10 cellular contexts compared by ENCODE assay signal in genomic region chr17:63694229-63694973, GRCh38. TPM values are rescaled to one million over a fixed set of nuclear protein-coding genes. Genes with fewer than 3 reads are reported as not detected.
DNase-seq lines count a peak whose midpoint lies in the region; ATAC-seq lines count a peak whose summit lies in the region.
"Had no signal": no experiment of that assay in that cellular context is flagged by ENCODE, and none has a peak within 500 bp of the region (broad histone marks: within the 10 kb centered on the region; RNA-seq: fewer than 3 reads in every experiment).

No MANE protein-coding gene starts in this region.

- H3K36me3 ChIP-seq in HUES6 (ENCODE audit: control insufficient read depth, insufficient read depth, low read length), result peaks cover 60% of the 10 kb centered on the region
- H3K36me3 ChIP-seq in naive thymus-derived CD4-positive, alpha-beta T cell (ENCODE audit: control insufficient read depth in 2 of 3, insufficient read depth in 3 of 3, low read length in 3 of 3), result peaks cover 6 to 76% (median 34%) of the 10 kb centered on the region in 3 experiments

- H3K4me3 Mint-ChIP-seq in activated CD8-positive, alpha-beta T cell treated with anti-CD3 and anti-CD28 coated beads, Interleukin-2, amount 10 ng/mL, durations not matched to agents 7 days and 5 days, result no peak overlapping the region
- peak overlapping the region; percentile 2 to 100 (median 89) for H3K4me3 Mint-ChIP-seq in naive thymus-derived CD4-positive, alpha-beta T cell

- CTCF ChIA-PET in activated CD8-positive, alpha-beta T cell treated with anti-CD3 and anti-CD28 coated beads, Interleukin-2, amount 10 ng/mL, durations not matched to agents 7 days and 5 days (lab: Charles Lee), result interaction anchor here (1.3 to 6.9 kb wide), 2 partner anchors 10 to 14 kb away, joined by 3 to 85 read pairs; no protein-coding TSS in a partner anchor
- CTCF ChIA-PET in naive thymus-derived CD4-positive, alpha-beta T cell (lab: Charles Lee), result interaction anchor here (0.7 to 7.8 kb wide), 5 partner anchors 16 to 104 kb away, joined by 3 to 198 read pairs (median 5); no protein-coding TSS in a partner anchor

- POLR2A ChIA-PET in activated CD8-positive, alpha-beta T cell treated with anti-CD3 and anti-CD28 coated beads, Interleukin-2, amount 10 ng/mL, durations not matched to agents 7 days and 5 days (lab: Charles Lee), result interaction anchor here (0.6 to 7.7 kb wide), 14 partner anchors 9 to 149 kb away, joined by 3 to 150 read pairs (median 4); partner anchors contain the start of genes DDX42, MAP3K3 and STRADA
- POLR2A ChIA-PET in naive thymus-derived CD4-positive, alpha-beta T cell (lab: Charles Lee), result interaction anchor here (0.5 to 7.5 kb wide), 34 partner anchors 8 to 1294 kb away, joined by 3 to 810 read pairs (median 6); partner anchors contain the start of genes CCDC47, CYB561, DCAF7 and DDX42

- peaks cover 62% of the 10 kb centered on the region for H3K36me3 Mint-ChIP-seq in activated CD8-positive, alpha-beta T cell treated with anti-CD3 and anti-CD28 coated beads, Interleukin-2, amount 10 ng/mL, durations not matched to agents 7 days and 5 days (ENCODE audit: low read depth)
- H3K36me3 Mint-ChIP-seq in naive thymus-derived CD4-positive, alpha-beta T cell, result peaks cover 3 to 47% (median 28%) of the 10 kb centered on the region in 5 donors

- H3K4me3 ChIP-seq in HUES6 (ENCODE audit: low read depth, low read length), result no peak overlapping the region
- H3K4me3 ChIP-seq in naive thymus-derived CD4-positive, alpha-beta T cell (ENCODE audit: low read length), result no peak overlapping the region

- no peaks in the 10 kb centered on the region for H3K9me3 ChIP-seq in HUES6 (ENCODE audit: control insufficient read depth, insufficient read depth, low read depth, low read length)
- H3K9me3 ChIP-seq in naive thymus-derived CD4-positive, alpha-beta T cell (ENCODE audit: control insufficient read depth in 2 of 3, low read length in 3 of 3), result no peaks in the 10 kb centered on the region

- H3K9me3 Mint-ChIP-seq in activated CD8-positive, alpha-beta T cell treated with anti-CD3 and anti-CD28 coated beads, Interleukin-2, amount 10 ng/mL, durations not matched to agents 7 days and 5 days (ENCODE audit: insufficient read depth), result no peaks in the 10 kb centered on the region
- H3K9me3 Mint-ChIP-seq in naive thymus-derived CD4-positive, alpha-beta T cell, result peaks cover 0 to 13% (median 0%) of the 10 kb centered on the region in 11 donors

- peaks cover 26% of the 10 kb centered on the region for H3K4me1 ChIP-seq in HUES6 (ENCODE audit: control insufficient read depth, insufficient read depth, low read length)
- H3K4me1 ChIP-seq in naive thymus-derived CD4-positive, alpha-beta T cell (ENCODE audit: control insufficient read depth in 2 of 2, insufficient read depth in 2 of 2, low read length in 2 of 2), result peaks cover 35 to 44% of the 10 kb centered on the region in 2 donors

- no peak for ATAC-seq in activated CD8-positive, alpha-beta T cell treated with anti-CD3 and anti-CD28 coated beads, Interleukin-2, amount 10 ng/mL, durations not matched to agents 7 days and 5 days
- no peak for ATAC-seq in naive thymus-derived CD4-positive, alpha-beta T cell
- no peak for ATAC-seq in HG03439 (IDR thresholded peaks at IDR 0.05; ENCODE audit: unreplicated experiment)
- no peak for ATAC-seq in GM19035 (IDR thresholded peaks at IDR 0.05; ENCODE audit: unreplicated experiment)
- ATAC-seq: Right ventricle myocardium inferior had no signal

- H3K27me3 Mint-ChIP-seq in activated CD8-positive, alpha-beta T cell treated with anti-CD3 and anti-CD28 coated beads, Interleukin-2, amount 10 ng/mL, durations not matched to agents 7 days and 5 days (ENCODE audit: low read depth), result no peaks in the 10 kb centered on the region
- no peaks in the 10 kb centered on the region for H3K27me3 Mint-ChIP-seq in naive thymus-derived CD4-positive, alpha-beta T cell

- H3K27ac Mint-ChIP-seq in activated CD8-positive, alpha-beta T cell treated with anti-CD3 and anti-CD28 coated beads, Interleukin-2, amount 10 ng/mL, durations not matched to agents 7 days and 5 days, result peak overlapping the region; percentile 77
- peak overlapping the region; percentile 66 to 99 (median 95) for H3K27ac Mint-ChIP-seq in naive thymus-derived CD4-positive, alpha-beta T cell

- peak overlapping the region; percentile 17 for H3K9ac ChIP-seq in HUES6 (ENCODE audit: low read length)

- no peak overlapping the region for H3K27ac ChIP-seq in HUES6 (ENCODE audit: low read depth, low read length)
- peak overlapping the region; percentile 93 for H3K27ac ChIP-seq in naive thymus-derived CD4-positive, alpha-beta T cell (ENCODE audit: low read depth, low read length)

- peaks cover 44% of the 10 kb centered on the region for H3K4me1 Mint-ChIP-seq in activated CD8-positive, alpha-beta T cell treated with anti-CD3 and anti-CD28 coated beads, Interleukin-2, amount 10 ng/mL, durations not matched to agents 7 days and 5 days (ENCODE audit: low read depth)
- peaks cover 42 to 63% (median 50%) of the 10 kb centered on the region in 7 donors for H3K4me1 Mint-ChIP-seq in naive thymus-derived CD4-positive, alpha-beta T cell

- DNase-seq in DMS 273 (lab: John Stamatoyannopoulos, UW; ENCODE audit: unreplicated experiment), result peak; percentile 98
- DNase-seq in activated CD8-positive, alpha-beta T cell treated with anti-CD3 and anti-CD28 coated beads, Interleukin-2, amount 10 ng/mL, durations not matched to agents 7 days and 5 days, result no peak
- peak in 6 of 9 donors; percentile 20 to 51 (median 39) for DNase-seq in naive thymus-derived CD4-positive, alpha-beta T cell
- DNase-seq in posterior cingulate gyrus, result no peak
- no peak for DNase-seq in NK-92 treated with Interleukin-12 subunit alpha and Interleukin-12 subunit beta, amount 100 ng/mL, for 24 hours (lab: John Stamatoyannopoulos, UW)
- DNase-seq: NCI-H1092 treated with DMSO at 0.1 percent for 48 hours had no signal

- intact Hi-C loops in naive thymus-derived CD4-positive, alpha-beta T cell (cut with micrococcal nuclease), result no loop called here
- intact Hi-C loops in posterior cingulate gyrus (cut with DNase I), result no loop called here

- H3K27me3 ChIP-seq in HUES6 (ENCODE audit: control insufficient read depth, insufficient read depth, low read length), result no peaks in the 10 kb centered on the region
- H3K27me3 ChIP-seq in naive thymus-derived CD4-positive, alpha-beta T cell (ENCODE audit: control insufficient read depth in 2 of 2, insufficient read depth in 2 of 2, low read length in 2 of 2), result no peaks in the 10 kb centered on the region

RNA-seq across cellular contexts. Expression of gene LIMD2, which starts 5.5 kb away (rescaled TPM):
- total RNA-seq in activated CD8-positive, alpha-beta T cell treated with anti-CD3 and anti-CD28 coated beads, Interleukin-2, amount 10 ng/mL, durations not matched to agents 7 days and 5 days, result 100 to 1,000 TPM; 308 to 309 TPM
- total RNA-seq in naive thymus-derived CD4-positive, alpha-beta T cell, result 100 to 1,000 TPM; 575 to 937 (median 595) TPM
- polyA plus RNA-seq in naive thymus-derived CD4-positive, alpha-beta T cell, result 100 to 1,000 TPM; 542 to 792 TPM

RNA-seq across cellular contexts. Expression of gene STRADA, which starts 47.2 kb away (rescaled TPM):
- total RNA-seq in activated CD8-positive, alpha-beta T cell treated with anti-CD3 and anti-CD28 coated beads, Interleukin-2, amount 10 ng/mL, durations not matched to agents 7 days and 5 days, result 10 to 100 TPM; 46.0 to 49.9 TPM
- total RNA-seq in naive thymus-derived CD4-positive, alpha-beta T cell, result 10 to 100 TPM; 51.0 to 69.7 (median 54.2) TPM
- 10 to 100 TPM; 19.9 to 24.2 TPM for polyA plus RNA-seq in naive thymus-derived CD4-positive, alpha-beta T cell

Comparison
In these comparisons a context has a peak if more than half of its experiments do, and no peak if none do; other contexts are left out.
1. DNase-seq: peak in DMS 273 (single experiment) and naive thymus-derived CD4-positive, alpha-beta T cell (6 of 9); none in activated CD8-positive, alpha-beta T cell treated with anti-CD3 and anti-CD28 coated beads, Interleukin-2, amount 10 ng/mL, durations not matched to agents 7 days and 5 days (single experiment), posterior cingulate gyrus (0 of 10) and NK-92 treated with Interleukin-12 subunit alpha and Interleukin-12 subunit beta, amount 100 ng/mL, for 24 hours (single experiment).